1 cellular context compared by ENCODE assay signal in the genomic region with DNA sequence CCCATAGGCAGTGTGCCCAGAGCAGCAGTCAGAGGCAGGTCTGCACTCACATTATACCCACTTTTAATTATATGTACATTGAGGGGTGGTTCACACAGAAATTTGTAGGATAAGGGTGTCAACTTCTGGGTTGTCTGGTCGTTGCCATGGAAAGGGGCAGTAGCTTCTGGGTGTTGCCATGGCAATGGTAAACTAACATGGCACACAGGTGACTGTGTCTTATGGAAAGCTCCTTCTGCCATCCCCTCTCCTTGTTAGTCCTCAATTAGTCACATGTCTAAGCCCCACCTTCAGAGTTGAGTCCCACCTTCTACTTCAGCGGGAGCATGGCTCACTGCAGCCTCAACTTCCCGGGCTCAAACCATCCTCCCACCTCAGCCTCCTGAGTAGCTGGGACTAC.
TF ChIP-seq lines count a peak whose summit lies in the region.

No MANE protein-coding gene starts in this region.

TF ChIP-seq in K562, 482 proteins besides CTCF, POLR2A, EP300 and RAD21:
- peak; percentile 64 for TF ChIP-seq RFX1 (IDR thresholded peaks at IDR 0.05)
- no peak for TF ChIP-seq ZNF584 (CRISPR knock-in tag; IDR thresholded peaks at IDR 0.05; ENCODE audit: low read depth)
